ENCODE assay signal across 25 cellular contexts in genomic region chr10:123948030-123948823, GRCh38. TPM values are rescaled to one million over a fixed set of nuclear protein-coding genes. Genes with fewer than 3 reads are reported as not detected.
"Had no signal": no experiment of that assay in that cellular context is flagged by ENCODE, and none has a peak within 500 bp of the region (broad histone marks: within the 10 kb centered on the region; RNA-seq: fewer than 3 reads in every experiment).

No MANE protein-coding gene starts in this region.

- DNase-seq: cortex of kidney; effector memory CD4-positive, alpha-beta T cell; immature natural killer cell; kidney; left cardiac atrium; left ventricle myocardium inferior; lower lobe of right lung; mesenchymal stem cell; naive thymus-derived CD4-positive, alpha-beta T cell; nephron progenitor cell; psoas muscle; retina; stimulated activated CD4-positive, alpha-beta T cell treated with anti-CD3 and anti-CD28 coated beads, Interleukin-2, amount 100 ng/mL, for 24 hours; stimulated activated CD4-positive, alpha-beta T cell treated with anti-CD3 and anti-CD28 coated beads, Interleukin-4, amount 100 ng/mL, for 4 hours; stimulated activated naive B cell treated with anti-CD40 and anti-IgM and Interleukin-4, amounts not matched to agents 10 μg/mL and 1 μg/mL and 100 μg/mL, for 72 hours; stomach; substantia nigra; transverse colon had no signal

- ATAC-seq: left cardiac atrium; lower lobe of right lung; naive thymus-derived CD4-positive, alpha-beta T cell; psoas muscle; right lobe of liver; stimulated activated naive B cell treated with anti-CD40 and anti-IgM and Interleukin-4, amounts not matched to agents 10 μg/mL and 1 μg/mL and 100 μg/mL, for 72 hours had no signal

- H3K4me3 ChIP-seq: esophagus muscularis mucosa, left ventricle myocardium inferior, lower lobe of right lung, psoas muscle, right lobe of liver, stomach, thoracic aorta, transverse colon had no signal

- H3K36me3 Mint-ChIP-seq: naive thymus-derived CD4-positive, alpha-beta T cell; stimulated activated naive B cell treated with anti-CD40 and anti-IgM and Interleukin-4, amounts not matched to agents 10 μg/mL and 1 μg/mL and 100 μg/mL, for 72 hours had no signal

- H3K27ac Mint-ChIP-seq: immature natural killer cell; naive thymus-derived CD4-positive, alpha-beta T cell; nephron progenitor cell; stimulated activated naive B cell treated with anti-CD40 and anti-IgM and Interleukin-4, amounts not matched to agents 10 μg/mL and 1 μg/mL and 100 μg/mL, for 72 hours had no signal

- FAIRE-seq: kidney had no signal

- H3K9me3 Mint-ChIP-seq: immature natural killer cell had no signal

- H3K36me3 ChIP-seq: esophagus muscularis mucosa, left ventricle myocardium inferior, lower lobe of right lung, neutrophil, right lobe of liver, stomach, thoracic aorta, transverse colon had no signal

- H3K27me3 ChIP-seq: esophagus muscularis mucosa, right lobe of liver had no signal

- H3K4me1 ChIP-seq: left ventricle myocardium inferior, lower lobe of right lung, psoas muscle, right lobe of liver, stomach, transverse colon had no signal

- H3K4me3 Mint-ChIP-seq: immature natural killer cell; naive thymus-derived CD4-positive, alpha-beta T cell; nephron progenitor cell; stimulated activated naive B cell treated with anti-CD40 and anti-IgM and Interleukin-4, amounts not matched to agents 10 μg/mL and 1 μg/mL and 100 μg/mL, for 72 hours had no signal

- H3K27ac ChIP-seq: epithelial cell of prostate, esophagus muscularis mucosa, left ventricle myocardium inferior, lower lobe of right lung, neutrophil, psoas muscle, right lobe of liver, stomach, thoracic aorta, transverse colon had no signal

- H3K9me3 ChIP-seq: esophagus muscularis mucosa, left ventricle myocardium inferior, lower lobe of right lung, neutrophil, psoas muscle, right lobe of liver, stomach, thoracic aorta, transverse colon had no signal

RNA-seq across cellular contexts. Expression of gene CPXM2, which starts 56.6 kb away (rescaled TPM):
- total RNA-seq: fibroblast of villous mesenchyme; mononuclear cell; naive thymus-derived CD4-positive, alpha-beta T cell had no signal
- polyA plus RNA-seq: immature natural killer cell; naive thymus-derived CD4-positive, alpha-beta T cell had no signal
